In genomic region chr15:52759969-52760368, GRCh38 we compare ENCODE assay signal across 21 cellular contexts. TPM values are rescaled to one million over a fixed set of nuclear protein-coding genes. Genes with fewer than 3 reads are reported as not detected.
A peak's percentile ranks its signal among the peaks of the same experiment; 100 is the strongest.
DNase-seq lines count a peak whose midpoint lies in the region; ATAC-seq and TF ChIP-seq lines count a peak whose summit lies in the region.
"Had no signal": no experiment of that assay in that cellular context is flagged by ENCODE, and none has a peak within 500 bp of the region (broad histone marks: within the 10 kb centered on the region; RNA-seq: fewer than 3 reads in every experiment).

No MANE protein-coding gene starts in this region.

- H3K9me2 ChIP-seq in HCT116 (ENCODE audit: insufficient read depth): no peaks in the 10 kb centered on the region

- H3K4me2 ChIP-seq in HCT116 (ENCODE audit: low read length) (no peak overlapping the region), neural progenitor cell (no peak overlapping the region)
- H3K4me2 ChIP-seq: BLaER1 treated with 17β-estradiol and CSF1 and Interleukin-3, amounts not matched to agents 10 nM and 100 nM; KMS-11 had no signal

- H3K79me2 ChIP-seq in HCT116 (ENCODE audit: insufficient read depth, low read length) (no peaks in the 10 kb centered on the region), neural progenitor cell (ENCODE audit: low read depth) (no peaks in the 10 kb centered on the region)

- H3K4me3 Mint-ChIP-seq in WTC11 (no peak overlapping the region), neural progenitor cell (no peak overlapping the region)
- H3K4me3 Mint-ChIP-seq: CD4-positive, CD25-positive, alpha-beta regulatory T cell; HFFc6; IgD-negative memory B cell had no signal

- no peaks in the 10 kb centered on the region for H3K27me3 Mint-ChIP-seq in WTC11 (ENCODE audit: low read depth)
- H3K27me3 Mint-ChIP-seq in neural progenitor cell (ENCODE audit: insufficient read depth, low read depth): no peaks in the 10 kb centered on the region

- H3K4me1 ChIP-seq in HCT116 (ENCODE audit: control insufficient read depth in 1 of 2, insufficient read depth in 2 of 2, low read length in 2 of 2) (no peaks in the 10 kb centered on the region), neural progenitor cell (no peaks in the 10 kb centered on the region), SJCRH30 (no peaks in the 10 kb centered on the region)
- H3K4me1 ChIP-seq: HAP-1 had no signal

- CTCF ChIA-PET in HCT116 (lab: Charles Lee): no interaction called here
- CTCF ChIA-PET in WTC11 (lab: Charles Lee): no interaction called here

- no peaks in the 10 kb centered on the region for H4K20me1 ChIP-seq in HCT116 (ENCODE audit: insufficient read depth)
- H4K20me1 ChIP-seq in neural progenitor cell (ENCODE audit: low read depth): no peaks in the 10 kb centered on the region
- H4K20me1 ChIP-seq: BLaER1 treated with 17β-estradiol and CSF1 and Interleukin-3, amounts not matched to agents 10 nM and 100 nM had no signal

- no peak for TF ChIP-seq RAD21 in HCT116 (IDR thresholded peaks at IDR 0.05; ENCODE audit: low read depth)

- DNase-seq in HCT116 (ENCODE audit: low read depth, low spot score): no peak
- no peak for DNase-seq in WTC11 (ENCODE audit: low spot score)
- no peak for DNase-seq in neural progenitor cell (ENCODE audit: low spot score)
- DNase-seq in SIG-M5 (lab: John Stamatoyannopoulos, UW): no peak
- DNase-seq in SJCRH30: no peak
- DNase-seq: ACHN; Calu3; CD4-positive, CD25-positive, alpha-beta regulatory T cell; DMS 273 treated with DMSO at 0.1 percent for 48 hours; GM23248; HFFc6 had no signal

- no peaks in the 10 kb centered on the region for H3F3A ChIP-seq in neural progenitor cell (ENCODE audit: low read depth)

- H3K4me1 Mint-ChIP-seq in WTC11 (peaks cover 19% of the 10 kb centered on the region), neural progenitor cell (peaks cover 2% of the 10 kb centered on the region)
- H3K4me1 Mint-ChIP-seq: CD4-positive, CD25-positive, alpha-beta regulatory T cell; IgD-negative memory B cell had no signal

- TF ChIP-seq CTCF in 22Rv1 (IDR thresholded peaks at IDR 0.05): peak; percentile 14; the same call in 1 of the 2 replicates
- TF ChIP-seq CTCF in HCT116 (IDR thresholded peaks at IDR 0.05 in 2 of 3, conservative IDR thresholded peaks at IDR 0.05 in 1 of 3; ENCODE audit: borderline replicate concordance in 1 of 3, insufficient read depth in 1 of 3, low read depth in 2 of 3, low read length in 2 of 3): peak in 1 of 3 experiments; percentile 29; a peak in 2 of 6 replicates
- 0 out of 2 replicates have a peak, but pooled peaks have one; percentile 20 for TF ChIP-seq CTCF in WTC11 (IDR thresholded peaks at IDR 0.05)
- TF ChIP-seq CTCF in neural progenitor cell (IDR thresholded peaks at IDR 0.05): peak; percentile 23

- H3K9me3 Mint-ChIP-seq in WTC11 (no peaks in the 10 kb centered on the region), neural progenitor cell (no peaks in the 10 kb centered on the region)
- H3K9me3 Mint-ChIP-seq: HFFc6 had no signal

- H2AFZ ChIP-seq in HCT116 (ENCODE audit: low read depth, low read length, poor library complexity, severe bottlenecking): no peak overlapping the region
- no peak overlapping the region for H2AFZ ChIP-seq in neural progenitor cell (replicated peaks)
- H2AFZ ChIP-seq: GM23248 had no signal

- H3K4me3 ChIP-seq in HCT116 (replicated peaks in 1 of 2; ENCODE audit: low read depth in 1 of 2, low read length in 2 of 2) (no peak overlapping the region), neural progenitor cell (no peak overlapping the region), SJCRH30 (no peak overlapping the region)
- H3K4me3 ChIP-seq: BLaER1 treated with 17β-estradiol and CSF1 and Interleukin-3, amounts not matched to agents 10 nM and 100 nM; GM12878; GM23248; HAP-1 had no signal

- H3K36me3 Mint-ChIP-seq in WTC11: peaks cover 62% of the 10 kb centered on the region
- H3K36me3 Mint-ChIP-seq in neural progenitor cell: peaks cover 8% of the 10 kb centered on the region
- H3K36me3 Mint-ChIP-seq: CD4-positive, CD25-positive, alpha-beta regulatory T cell had no signal

- H3K9ac ChIP-seq in HCT116 (ENCODE audit: low read length) (no peak overlapping the region), neural progenitor cell (no peak overlapping the region)
- H3K9ac ChIP-seq: BLaER1 treated with 17β-estradiol and CSF1 and Interleukin-3, amounts not matched to agents 10 nM and 100 nM; GM23248; KMS-11 had no signal

- no peak for TF ChIP-seq POLR2A in HCT116 (IDR thresholded peaks at IDR 0.05; ENCODE audit: borderline replicate concordance, extremely low read depth, insufficient read depth, insufficient read length)

- H3K27ac Mint-ChIP-seq in WTC11 (no peak overlapping the region), neural progenitor cell (no peak overlapping the region)
- H3K27ac Mint-ChIP-seq: CD4-positive, CD25-positive, alpha-beta regulatory T cell; HFFc6; IgD-negative memory B cell had no signal

- RAD21 ChIA-PET in HCT116 (lab: Charles Lee; ENCODE audit: low non-redundant PET in 1 of 2, low total read pairs in 2 of 2, uncharacterized antibody in 2 of 2, unreplicated experiment in 2 of 2): no interaction called here

- no peak overlapping the region for H3K27ac ChIP-seq in 22Rv1
- H3K27ac ChIP-seq in HCT116 (ENCODE audit: low read depth, low read length): no peak overlapping the region
- no peak overlapping the region for H3K27ac ChIP-seq in neural progenitor cell
- no peak overlapping the region for H3K27ac ChIP-seq in SJCRH30
- H3K27ac ChIP-seq: BLaER1 treated with 17β-estradiol and CSF1 and Interleukin-3, amounts not matched to agents 10 nM and 100 nM; GM23248; HL-60; KMS-11 had no signal

- H3K36me3 ChIP-seq in HCT116 (ENCODE audit: control insufficient read depth in 1 of 2, insufficient read depth in 2 of 2, low read length in 2 of 2): no peaks in the 10 kb centered on the region
- no peaks in the 10 kb centered on the region for H3K36me3 ChIP-seq in neural progenitor cell
- H3K36me3 ChIP-seq in SJCRH30: no peaks in the 10 kb centered on the region
- H3K36me3 ChIP-seq: BLaER1 treated with 17β-estradiol and CSF1 and Interleukin-3, amounts not matched to agents 10 nM and 100 nM; HAP-1 had no signal

- intact Hi-C loops in HCT116 (cut with micrococcal nuclease): no loop called here

- H3K9me3 ChIP-seq in HCT116 (ENCODE audit: control insufficient read depth in 1 of 2, insufficient read depth in 1 of 2, low read depth in 1 of 2, low read length in 2 of 2) (no peaks in the 10 kb centered on the region), neural progenitor cell (ENCODE audit: low read depth) (no peaks in the 10 kb centered on the region), SJCRH30 (replicated peaks) (no peaks in the 10 kb centered on the region)
- H3K9me3 ChIP-seq: BLaER1 treated with 17β-estradiol and CSF1 and Interleukin-3, amounts not matched to agents 10 nM and 100 nM; HAP-1 had no signal

- H3K27me3 ChIP-seq in HCT116 (ENCODE audit: insufficient read depth, low read length) (peaks cover 3% of the 10 kb centered on the region; the same call in 1 of the 2 replicates), neural progenitor cell (no peaks in the 10 kb centered on the region), SJCRH30 (no peaks in the 10 kb centered on the region)
- H3K27me3 ChIP-seq: BLaER1 treated with 17β-estradiol and CSF1 and Interleukin-3, amounts not matched to agents 10 nM and 100 nM had no signal

- peak; percentile 59; the same call in 1 of the 2 replicates for ATAC-seq in HCT116
- ATAC-seq in WTC11: peak; percentile 62; the same call in 1 of the 2 replicates
- no peak for ATAC-seq in HG03196 (IDR thresholded peaks at IDR 0.05; ENCODE audit: unreplicated experiment)
- ATAC-seq: GM12878 had no signal

- POLR2A ChIA-PET in HCT116 (lab: Charles Lee) (no interaction called here), WTC11 (lab: Charles Lee) (interaction anchor here (0.5 kb wide), 1 partner anchor 17 kb away, joined by 3 read pairs; no protein-coding TSS in a partner anchor)

- no TSS peak for BruUV-seq in HCT116 (replicated peaks; lab: Mats Ljungman, UMichigan)

TF ChIP-seq in HCT116, 20 proteins besides CTCF, POLR2A, EP300 and RAD21 (continues in another document):
- no peak for TF ChIP-seq JUND (IDR thresholded peaks at IDR 0.05)
- no peak for TF ChIP-seq FOSL1 (IDR thresholded peaks at IDR 0.05; ENCODE audit: low read depth)
- no peak for TF ChIP-seq ZFX (IDR thresholded peaks at IDR 0.05)
- TF ChIP-seq YY1 (IDR thresholded peaks at IDR 0.05; ENCODE audit: extremely low read depth, insufficient replicate concordance, low read depth, low read length): no peak
- TF ChIP-seq CEBPB (IDR thresholded peaks at IDR 0.05; ENCODE audit: low read depth): no peak

TF ChIP-seq in WTC11, 78 proteins besides CTCF, POLR2A, EP300 and RAD21 (continues in another document):
- TF ChIP-seq HMGXB4 (CRISPR knock-in tag; IDR thresholded peaks at IDR 0.05) (no peak), TCF7 (CRISPR knock-in tag; IDR thresholded peaks at IDR 0.05; ENCODE audit: low read depth) (no peak), RELA (CRISPR knock-in tag; IDR thresholded peaks at IDR 0.05; ENCODE audit: borderline replicate concordance) (no peak), GABPB1 (CRISPR knock-in tag; IDR thresholded peaks at IDR 0.05) (no peak), ATF1 (CRISPR knock-in tag; IDR thresholded peaks at IDR 0.05) (no peak), NFYB (CRISPR knock-in tag; conservative IDR thresholded peaks at IDR 0.05; ENCODE audit: low read depth) (no peak), ZBTB21 (CRISPR knock-in tag; IDR thresholded peaks at IDR 0.05; ENCODE audit: borderline replicate concordance) (no peak), ZNF263 (CRISPR knock-in tag; IDR thresholded peaks at IDR 0.05; ENCODE audit: low read depth) (no peak), TP53 (CRISPR knock-in tag; IDR thresholded peaks at IDR 0.05) (no peak), SMAD4 (CRISPR knock-in tag; IDR thresholded peaks at IDR 0.05) (no peak), JAZF1 (CRISPR knock-in tag; IDR thresholded peaks at IDR 0.05) (no peak)

RNA-seq across cellular contexts. Expression of gene ONECUT1, which starts 30.2 kb away (rescaled TPM):
- total RNA-seq in HCT116 (2021; ENCODE audit: unreplicated experiment) (1.3 TPM), WTC11 (2021) (33.8 to 39.3 TPM (median 35.9 TPM) in 3 replicates), neural progenitor cell (ENCODE audit: low replicate concordance) (1.5 TPM in 2 replicates)
- 0.47 and 0.55 TPM in 2 replicates for polyA plus RNA-seq in HCT116 (2012)
- 0.14 and 0.28 TPM in 2 replicates for total RNA-seq in SJCRH30 (2014; rRNA removed; shearing (Covaris generic))
- total RNA-seq: A172; CD4-positive, CD25-positive, alpha-beta regulatory T cell; Daoy; GM23248 had no signal
- polyA plus RNA-seq: CD4-positive, CD25-positive, alpha-beta regulatory T cell; GM12878; GM23248; IgD-negative memory B cell had no signal

Comparison
In these comparisons a context has a peak if more than half of its experiments do, and no peak if none do; other contexts are left out.
1. RNA of gene ONECUT1, which starts 30.2 kb away (total RNA-seq): 33.8 to 39.3 TPM in WTC11; 1.5 TPM in neural progenitor cell, 1.3 TPM in HCT116 (single experiment) and 0.14 to 0.28 TPM in SJCRH30; every median in the first group is over 10 times any median in the second.